In genomic region chr12:1767407-1768090, GRCh38 we compare ENCODE assay signal across 18 cellular contexts. TPM values are rescaled to one million over a fixed set of nuclear protein-coding genes. Genes with fewer than 3 reads are reported as not detected.
DNase-seq lines count a peak whose midpoint lies in the region; ATAC-seq, FAIRE-seq and TF ChIP-seq lines count a peak whose summit lies in the region.
"Had no signal": no experiment of that assay in that cellular context is flagged by ENCODE, and none has a peak within 500 bp of the region (broad histone marks: within the 10 kb centered on the region; RNA-seq: fewer than 3 reads in every experiment).

No MANE protein-coding gene starts in this region.

- no peaks in the 10 kb centered on the region for H3K27me3 ChIP-seq in left lung
- H3K27me3 ChIP-seq: Peyer's patch had no signal

- DNase-seq in D721Med (ENCODE audit: insufficient read length, low spot score) (no peak), SK-N-MC (ENCODE audit: low read depth, low spot score) (no peak), left lobe of liver (ENCODE audit: low spot score) (no peak), substantia nigra (lab: John Stamatoyannopoulos, UW) (no peak), AML-193 (lab: John Stamatoyannopoulos, UW) (no peak), left lung (no peak), omental fat pad (ENCODE audit: low spot score) (no peak)
- DNase-seq: CD4-positive, CD25-positive, alpha-beta regulatory T cell; DMS79; NCI-H1436; NCI-H2029; Peyer's patch had no signal

- TF ChIP-seq CTCF in D721Med (IDR thresholded peaks at IDR 0.05; ENCODE audit: insufficient read depth, missing control alignments): no peak
- no peak for TF ChIP-seq CTCF in left lung (IDR thresholded peaks at IDR 0.05)
- no peak for TF ChIP-seq CTCF in omental fat pad (IDR thresholded peaks at IDR 0.05)

- intact Hi-C loops in left lung (cut with DNase I): no loop called here

- H3K9ac ChIP-seq in SK-N-MC (ENCODE audit: insufficient read length): no peak overlapping the region

- peaks cover 0 to 4% of the 10 kb centered on the region in 2 donors for H3K4me1 ChIP-seq in left lung
- H3K4me1 ChIP-seq: Peyer's patch had no signal

- ATAC-seq in left lobe of liver (peak; percentile 51), left lung (no peak), omental fat pad (ENCODE audit: low FRiP score) (no peak)
- ATAC-seq: Right ventricle myocardium inferior had no signal

- H3K4me3 ChIP-seq in SK-N-MC (no peak overlapping the region), left lung (no peak overlapping the region)
- H3K4me3 ChIP-seq: HAP-1, Peyer's patch had no signal

- peak; percentile 29 for FAIRE-seq in D721Med (lab: Jason Lieb, UNC)
- FAIRE-seq: HTR-8/SVneo had no signal

- H3K9me3 ChIP-seq in SK-N-MC (ENCODE audit: low read depth, low read length) (no peaks in the 10 kb centered on the region), left lung (no peaks in the 10 kb centered on the region)
- H3K9me3 ChIP-seq: HAP-1, Peyer's patch had no signal

- H3K36me3 ChIP-seq in SK-N-MC (ENCODE audit: insufficient read depth, low read length): peaks cover 4% of the 10 kb centered on the region
- H3K36me3 ChIP-seq in left lung: peaks cover 0 to 14% of the 10 kb centered on the region in 2 donors
- H3K36me3 ChIP-seq: HAP-1 had no signal

- H3K27ac ChIP-seq in SK-N-MC: peak overlapping the region; percentile 14; the same call in 1 of the 2 replicates
- peak overlapping the region; percentile 17 for H3K27ac ChIP-seq in substantia nigra (ENCODE audit: low read depth, low read length, poor library complexity, severe bottlenecking)
- H3K27ac ChIP-seq in left lung: no peak overlapping the region
- H3K27ac ChIP-seq: HL-60, Peyer's patch had no signal

RNA-seq across cellular contexts. Expression of gene LRTM2, which starts 52.8 kb away (rescaled TPM):
- total RNA-seq in left lobe of liver: not detected
- not detected for total RNA-seq in left lung
- not detected for total RNA-seq in omental fat pad
- total RNA-seq: B cell; CD4-positive, CD25-positive, alpha-beta regulatory T cell; NCI-H460; Peyer's patch; Right ventricle myocardium inferior had no signal

Comparison
In these comparisons a context has a peak if more than half of its experiments do, and no peak if none do; other contexts are left out.
1. H3K27ac ChIP-seq: peak in SK-N-MC (single experiment) and substantia nigra (single experiment); none in left lung (0 of 2).